In the genomic region with DNA sequence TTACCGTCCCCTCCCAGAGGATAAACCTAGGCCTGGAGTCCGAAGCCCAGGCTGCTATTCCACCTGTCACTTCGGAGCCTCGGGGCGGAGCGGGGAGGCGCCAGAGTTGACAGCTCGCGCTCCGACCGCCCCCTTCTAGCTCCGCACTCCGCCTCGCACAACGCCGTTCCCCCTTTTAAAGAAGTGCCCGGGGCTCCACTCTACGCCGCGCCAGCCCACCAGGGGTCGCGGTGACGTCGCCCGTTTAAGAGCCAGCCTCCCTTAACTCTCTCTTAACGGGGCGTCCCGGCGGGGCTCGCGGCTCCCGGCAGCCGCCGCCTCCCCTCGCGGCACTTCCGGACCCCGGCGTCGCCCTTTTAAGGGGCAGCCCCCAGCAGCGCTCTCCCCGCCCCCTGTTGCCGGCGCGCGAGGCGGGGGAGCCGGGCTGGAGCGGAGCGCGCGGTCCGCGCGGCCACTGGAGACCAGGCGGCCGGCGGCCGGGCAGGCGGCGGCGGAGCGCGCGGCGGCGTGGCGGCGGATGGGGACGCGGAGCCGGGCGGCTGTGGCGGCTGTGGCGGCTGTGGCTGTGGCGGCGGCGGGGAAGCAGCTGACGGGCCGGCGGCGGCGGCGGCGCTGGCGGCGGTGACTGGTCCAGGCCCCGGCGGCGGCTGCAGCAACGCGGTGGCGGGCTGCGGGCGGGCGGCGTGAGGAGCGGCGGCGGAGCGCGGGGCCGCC, we compare ENCODE assay signal across 8 cellular contexts. TPM values are rescaled to one million over a fixed set of nuclear protein-coding genes. Genes with fewer than 3 reads are reported as not detected.
A peak's percentile ranks its signal among the peaks of the same experiment; 100 is the strongest.
DNase-seq lines count a peak whose midpoint lies in the region; ATAC-seq and TF ChIP-seq lines count a peak whose summit lies in the region.

A gene (plus strand): TSS at position 454 of the 714 bp plus-strand sequence. CDS start 364 bp downstream, outside the sequence.

- peaks cover 17 to 38% (median 23%) of the 10 kb centered on the region in 4 donors for H3K4me1 Mint-ChIP-seq in CD4-positive, CD25-positive, alpha-beta regulatory T cell

- H3K4me1 ChIP-seq in CD4-positive, CD25-positive, alpha-beta regulatory T cell (ENCODE audit: control insufficient read depth, insufficient read depth, low read length, poor library complexity, severe bottlenecking) = peaks cover 24% of the 10 kb centered on the region

- TF ChIP-seq POLR2A in lower leg skin (IDR thresholded peaks at IDR 0.05) = no peak

- peak within 1 kb of the TSS; percentile 38 to 60 (median 55) for H3K27ac Mint-ChIP-seq in CD4-positive, CD25-positive, alpha-beta regulatory T cell

- peak within 1 kb of the TSS; percentile 51 for H3K4me3 ChIP-seq in CD4-positive, CD25-positive, alpha-beta regulatory T cell (ENCODE audit: low read depth, low read length)
- H3K4me3 ChIP-seq in dorsolateral prefrontal cortex (peak within 1 kb of the TSS; percentile 53 to 92 (median 78)), lower leg skin (ENCODE audit: low read depth, poor library complexity, severe bottlenecking) (peak within 1 kb of the TSS; percentile 37)

- intact Hi-C loops in dorsolateral prefrontal cortex (cut with DNase I) (loop anchor here (2.0 to 5.0 kb wide), 5 partner anchors 15 to 99 kb away; a partner anchor contains a TSS), lower leg skin (cut with DNase I; ENCODE audit: low total_unique reads) (no loop called here)

- peak within 1 kb of the TSS; percentile 60 for H3K27ac ChIP-seq in CD4-positive, CD25-positive, alpha-beta regulatory T cell (ENCODE audit: insufficient read depth, low read length, poor library complexity, severe bottlenecking)
- peak within 1 kb of the TSS in 57 of 59 donors; percentile 38 to 92 (median 81) for H3K27ac ChIP-seq in dorsolateral prefrontal cortex

- no peaks in the 10 kb centered on the region for H3K9me3 Mint-ChIP-seq in CD4-positive, CD25-positive, alpha-beta regulatory T cell

- peaks cover 8% of the 10 kb centered on the region for H3K27me3 ChIP-seq in CD4-positive, CD25-positive, alpha-beta regulatory T cell (ENCODE audit: control insufficient read depth, insufficient read depth, low read length)
- H3K27me3 ChIP-seq in dorsolateral prefrontal cortex = no peaks in the 10 kb centered on the region

- H3K4me3 Mint-ChIP-seq in CD4-positive, CD25-positive, alpha-beta regulatory T cell = peak within 1 kb of the TSS; percentile 85 to 93 (median 92)

- H3K36me3 ChIP-seq in CD4-positive, CD25-positive, alpha-beta regulatory T cell (ENCODE audit: control insufficient read depth, insufficient read depth, low read length) = no peaks in the 10 kb centered on the region

- H3K36me3 Mint-ChIP-seq in CD4-positive, CD25-positive, alpha-beta regulatory T cell = no peaks in the 10 kb centered on the region

- peak; percentile 92 for ATAC-seq in CD4-positive, CD25-positive, alpha-beta regulatory T cell (ENCODE audit: low read depth in 2 of 2)
- ATAC-seq in GM19395 (IDR thresholded peaks at IDR 0.05; ENCODE audit: unreplicated experiment) = peak; percentile 85
- peak; percentile 83 for ATAC-seq in HG03565 (IDR thresholded peaks at IDR 0.05; ENCODE audit: unreplicated experiment)

- TF ChIP-seq CTCF in dorsolateral prefrontal cortex (IDR thresholded peaks at IDR 0.05 in 54 of 56, conservative IDR thresholded peaks at IDR 0.05 in 2 of 56; ENCODE audit: low read depth in 1 of 56, partially characterized antibody in 56 of 56) (peak; percentile 30 to 79 (median 63)), lower leg skin (IDR thresholded peaks at IDR 0.05) (no peak)

- WGBS in lower leg skin, 2 donors = 0 to 1% methylated on average over 25 to 77 of the region's 103 CpGs

- no peaks in the 10 kb centered on the region for H3K9me3 ChIP-seq in CD4-positive, CD25-positive, alpha-beta regulatory T cell (ENCODE audit: control insufficient read depth in 2 of 2, low read length in 2 of 2)

- peaks cover 22% of the 10 kb centered on the region for H3K27me3 Mint-ChIP-seq in CD4-positive, CD25-positive, alpha-beta regulatory T cell

- DNase-seq in CD4-positive, CD25-positive, alpha-beta regulatory T cell = peak; percentile 84 to 95 (median 90)
- DNase-seq in NCI-H82 (lab: John Stamatoyannopoulos, UW) (peak; percentile 98), dorsolateral prefrontal cortex (peak; percentile 64 to 89 (median 84)), lower leg skin (ENCODE audit: low spot score in 2 of 2) (peak; percentile 70 to 94)
- peak; percentile 81 to 87 for DNase-seq in activated CD4-positive, alpha-beta T cell treated with anti-CD3 and anti-CD28 coated beads, Interleukin-2, amount 50 U/mL, for 48 hours
- peak; percentile 75 to 81 for DNase-seq in stimulated activated CD4-positive, alpha-beta T cell treated with anti-CD3 and anti-CD28 coated beads, Interleukin-4, amount 100 ng/mL, for 48 hours (ENCODE audit: low read depth in 2 of 2)

RNA-seq across cellular contexts. Expression of the gene that starts here (rescaled TPM):
- total RNA-seq in CD4-positive, CD25-positive, alpha-beta regulatory T cell = 10.0 TPM
- polyA plus RNA-seq in CD4-positive, CD25-positive, alpha-beta regulatory T cell = 1 to 10 TPM in 3 of 4 donors, under 1 TPM in 1; 0.67 to 2.2 (median 1.7) TPM
- total RNA-seq in dorsolateral prefrontal cortex (10 to 100 TPM; 15.6 to 46.5 (median 29.8) TPM), lower leg skin (10 to 100 TPM in 2 of 4 donors, 1 to 10 TPM in 2; 6.8 to 13.8 (median 10.0) TPM)

Comparison
In these comparisons a context has a peak if more than half of its experiments do, and no peak if none do; other contexts are left out.
1. Peak in every context shown above with its lines: DNase-seq, ATAC-seq, H3K4me3 ChIP-seq and H3K27ac ChIP-seq.
2. CTCF ChIP-seq: peak in dorsolateral prefrontal cortex (56 of 56); none in lower leg skin (0 of 3).